1 cellular context compared by ENCODE assay signal in the genomic region with DNA sequence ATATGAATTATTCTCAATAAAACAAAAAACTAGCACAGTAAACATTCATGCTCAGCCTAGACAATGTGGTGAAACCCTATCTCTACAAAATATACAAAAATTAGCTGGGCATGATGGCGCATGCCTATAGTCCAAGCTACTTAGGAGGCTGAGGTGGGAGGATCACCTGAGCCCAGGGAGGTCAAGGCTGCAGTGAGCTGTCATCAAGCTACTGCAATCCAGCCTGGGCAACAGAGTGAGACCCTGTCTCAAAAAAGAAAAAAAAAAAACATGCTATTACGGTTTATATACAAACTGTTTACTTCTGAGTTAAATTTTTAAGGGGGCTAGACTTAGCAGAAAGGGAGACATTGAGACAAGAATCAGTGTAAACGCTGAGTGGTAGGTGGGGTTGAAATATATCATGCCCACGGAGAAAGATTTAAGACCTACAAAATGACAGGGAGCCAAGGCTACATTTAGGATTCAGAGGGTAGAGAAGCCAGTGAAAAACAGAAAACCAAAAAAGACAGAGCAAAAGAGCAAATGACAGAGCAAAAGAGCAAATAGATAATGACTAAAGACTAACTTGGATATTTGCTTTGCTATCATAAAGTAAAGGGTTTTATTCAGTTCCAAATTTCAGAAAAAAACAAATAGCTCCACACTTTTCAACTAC.
A peak's percentile ranks its signal among the peaks of the same experiment; 100 is the strongest.
TF ChIP-seq lines count a peak whose summit lies in the region.

No MANE protein-coding gene starts in this region.

TF ChIP-seq in HepG2, 621 proteins besides CTCF, POLR2A, EP300 and RAD21 (continued from another document):
- TF ChIP-seq, protein P1, sequence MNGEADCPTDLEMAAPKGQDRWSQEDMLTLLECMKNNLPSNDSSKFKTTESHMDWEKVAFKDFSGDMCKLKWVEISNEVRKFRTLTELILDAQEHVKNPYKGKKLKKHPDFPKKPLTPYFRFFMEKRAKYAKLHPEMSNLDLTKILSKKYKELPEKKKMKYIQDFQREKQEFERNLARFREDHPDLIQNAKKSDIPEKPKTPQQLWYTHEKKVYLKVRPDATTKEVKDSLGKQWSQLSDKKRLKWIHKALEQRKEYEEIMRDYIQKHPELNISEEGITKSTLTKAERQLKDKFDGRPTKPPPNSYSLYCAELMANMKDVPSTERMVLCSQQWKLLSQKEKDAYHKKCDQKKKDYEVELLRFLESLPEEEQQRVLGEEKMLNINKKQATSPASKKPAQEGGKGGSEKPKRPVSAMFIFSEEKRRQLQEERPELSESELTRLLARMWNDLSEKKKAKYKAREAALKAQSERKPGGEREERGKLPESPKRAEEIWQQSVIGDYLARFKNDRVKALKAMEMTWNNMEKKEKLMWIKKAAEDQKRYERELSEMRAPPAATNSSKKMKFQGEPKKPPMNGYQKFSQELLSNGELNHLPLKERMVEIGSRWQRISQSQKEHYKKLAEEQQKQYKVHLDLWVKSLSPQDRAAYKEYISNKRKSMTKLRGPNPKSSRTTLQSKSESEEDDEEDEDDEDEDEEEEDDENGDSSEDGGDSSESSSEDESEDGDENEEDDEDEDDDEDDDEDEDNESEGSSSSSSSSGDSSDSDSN (CRISPR knock-in tag; IDR thresholded peaks at IDR 0.05), result no peak
- TF ChIP-seq PTBP1 (IDR thresholded peaks at IDR 0.05; ENCODE audit: low read depth, low read length, poor library complexity, severe bottlenecking) (no peak), ZNF570 (CRISPR knock-in tag; IDR thresholded peaks at IDR 0.05; ENCODE audit: borderline replicate concordance) (no peak), ZMYM4 (CRISPR knock-in tag; IDR thresholded peaks at IDR 0.05) (0 out of 2 replicates have a peak, but pooled peaks have one; percentile 41), ZMYM2 (CRISPR knock-in tag; IDR thresholded peaks at IDR 0.05) (peak; percentile 63; the same call in 1 of the 2 replicates), ZNF343 (CRISPR knock-in tag; IDR thresholded peaks at IDR 0.05) (no peak), ELF3 (CRISPR knock-in tag; IDR thresholded peaks at IDR 0.05) (no peak), ZNF121 (CRISPR knock-in tag; IDR thresholded peaks at IDR 0.05) (peak; percentile 98), MBNL3 (CRISPR knock-in tag; conservative IDR thresholded peaks at IDR 0.05) (no peak), HDAC2 (CRISPR knock-in tag; IDR thresholded peaks at IDR 0.05) (0 out of 2 replicates have a peak, but pooled peaks have one; percentile 30), ZNF350 (CRISPR knock-in tag; IDR thresholded peaks at IDR 0.05; ENCODE audit: borderline replicate concordance, low read depth) (no peak), SMAD3 (CRISPR knock-in tag; IDR thresholded peaks at IDR 0.05) (no peak), HHEX (CRISPR knock-in tag; IDR thresholded peaks at IDR 0.05) (no peak), TSC22D2 (CRISPR knock-in tag; IDR thresholded peaks at IDR 0.05; ENCODE audit: borderline replicate concordance) (no peak), MTF2 (CRISPR knock-in tag; IDR thresholded peaks at IDR 0.05; ENCODE audit: borderline replicate concordance) (no peak), ZNF713 (CRISPR knock-in tag; IDR thresholded peaks at IDR 0.05) (no peak)
- TF ChIP-seq, protein P2, sequence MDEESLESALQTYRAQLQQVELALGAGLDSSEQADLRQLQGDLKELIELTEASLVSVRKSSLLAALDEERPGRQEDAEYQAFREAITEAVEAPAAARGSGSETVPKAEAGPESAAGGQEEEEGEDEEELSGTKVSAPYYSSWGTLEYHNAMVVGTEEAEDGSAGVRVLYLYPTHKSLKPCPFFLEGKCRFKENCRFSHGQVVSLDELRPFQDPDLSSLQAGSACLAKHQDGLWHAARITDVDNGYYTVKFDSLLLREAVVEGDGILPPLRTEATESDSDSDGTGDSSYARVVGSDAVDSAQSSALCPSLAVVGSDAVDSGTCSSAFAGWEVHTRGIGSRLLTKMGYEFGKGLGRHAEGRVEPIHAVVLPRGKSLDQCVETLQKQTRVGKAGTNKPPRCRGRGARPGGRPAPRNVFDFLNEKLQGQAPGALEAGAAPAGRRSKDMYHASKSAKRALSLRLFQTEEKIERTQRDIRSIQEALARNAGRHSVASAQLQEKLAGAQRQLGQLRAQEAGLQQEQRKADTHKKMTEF (CRISPR knock-in tag; IDR thresholded peaks at IDR 0.05), result no peak
